1 cellular context compared by ENCODE assay signal in genomic region chr9:101354765-101355708, GRCh38.
TF ChIP-seq lines count a peak whose summit lies in the region.

No MANE protein-coding gene starts in this region.

TF ChIP-seq in HepG2, 621 proteins besides CTCF, POLR2A, EP300 and RAD21 (continued from another document and continues in another):
- TF ChIP-seq MZF1 (CRISPR knock-in tag; IDR thresholded peaks at IDR 0.05; ENCODE audit: borderline replicate concordance) (no peak), MAFF (IDR thresholded peaks at IDR 0.05; ENCODE audit: low read depth, low read length) (no peak), HOXA3 (CRISPR knock-in tag; IDR thresholded peaks at IDR 0.05) (peak; percentile 10), MED1 (CRISPR knock-in tag; IDR thresholded peaks at IDR 0.05) (no peak), JUND (CRISPR knock-in tag; IDR thresholded peaks at IDR 0.05) (no peak), ZFP91 (CRISPR knock-in tag; IDR thresholded peaks at IDR 0.05; ENCODE audit: borderline replicate concordance) (peak; percentile 49; the same call in 1 of the 2 replicates), UBTF (CRISPR knock-in tag; IDR thresholded peaks at IDR 0.05) (no peak), DNMT1 (CRISPR knock-in tag; IDR thresholded peaks at IDR 0.05) (no peak), BCL3 (CRISPR knock-in tag; IDR thresholded peaks at IDR 0.05) (no peak; the same call in 1 of the 2 replicates), ZNF136 (CRISPR knock-in tag; IDR thresholded peaks at IDR 0.05; ENCODE audit: low read depth) (peak; percentile 79), ZNF770 (CRISPR knock-in tag; IDR thresholded peaks at IDR 0.05) (no peak), ZNF367 (CRISPR knock-in tag; IDR thresholded peaks at IDR 0.05; ENCODE audit: borderline replicate concordance) (no peak), ETV6 (CRISPR knock-in tag; conservative IDR thresholded peaks at IDR 0.05) (no peak), ZNF280B (CRISPR knock-in tag; IDR thresholded peaks at IDR 0.05; ENCODE audit: borderline replicate concordance) (no peak), ZNF256 (CRISPR knock-in tag; conservative IDR thresholded peaks at IDR 0.05) (no peak), ZNF616 (CRISPR knock-in tag; IDR thresholded peaks at IDR 0.05; ENCODE audit: low read depth) (no peak), ZBTB49 (CRISPR knock-in tag; IDR thresholded peaks at IDR 0.05; ENCODE audit: borderline replicate concordance) (no peak), SYNCRIP (IDR thresholded peaks at IDR 0.05; ENCODE audit: insufficient read depth, low read depth, low read length) (no peak), HOMEZ (CRISPR knock-in tag; IDR thresholded peaks at IDR 0.05; ENCODE audit: low read depth) (no peak), SRSF1 (optimal IDR thresholded peaks at IDR 0.05; ENCODE audit: low read depth, low read length) (no peak), ZNF350 (CRISPR knock-in tag; IDR thresholded peaks at IDR 0.05; ENCODE audit: borderline replicate concordance, low read depth) (peak; percentile 77; the same call in 1 of the 2 replicates), KLF6 (CRISPR knock-in tag; IDR thresholded peaks at IDR 0.05) (no peak), WIZ (CRISPR knock-in tag; IDR thresholded peaks at IDR 0.05) (0 out of 2 replicates have a peak, but pooled peaks have one; percentile 34), IRF9 (CRISPR knock-in tag; IDR thresholded peaks at IDR 0.05; ENCODE audit: borderline replicate concordance) (no peak), KIAA2018 (CRISPR knock-in tag; IDR thresholded peaks at IDR 0.05; ENCODE audit: borderline replicate concordance) (no peak), ZNF512 (CRISPR knock-in tag; IDR thresholded peaks at IDR 0.05) (no peak)
